Comparison of ENCODE assay signal across 8 cellular contexts in the genomic region with DNA sequence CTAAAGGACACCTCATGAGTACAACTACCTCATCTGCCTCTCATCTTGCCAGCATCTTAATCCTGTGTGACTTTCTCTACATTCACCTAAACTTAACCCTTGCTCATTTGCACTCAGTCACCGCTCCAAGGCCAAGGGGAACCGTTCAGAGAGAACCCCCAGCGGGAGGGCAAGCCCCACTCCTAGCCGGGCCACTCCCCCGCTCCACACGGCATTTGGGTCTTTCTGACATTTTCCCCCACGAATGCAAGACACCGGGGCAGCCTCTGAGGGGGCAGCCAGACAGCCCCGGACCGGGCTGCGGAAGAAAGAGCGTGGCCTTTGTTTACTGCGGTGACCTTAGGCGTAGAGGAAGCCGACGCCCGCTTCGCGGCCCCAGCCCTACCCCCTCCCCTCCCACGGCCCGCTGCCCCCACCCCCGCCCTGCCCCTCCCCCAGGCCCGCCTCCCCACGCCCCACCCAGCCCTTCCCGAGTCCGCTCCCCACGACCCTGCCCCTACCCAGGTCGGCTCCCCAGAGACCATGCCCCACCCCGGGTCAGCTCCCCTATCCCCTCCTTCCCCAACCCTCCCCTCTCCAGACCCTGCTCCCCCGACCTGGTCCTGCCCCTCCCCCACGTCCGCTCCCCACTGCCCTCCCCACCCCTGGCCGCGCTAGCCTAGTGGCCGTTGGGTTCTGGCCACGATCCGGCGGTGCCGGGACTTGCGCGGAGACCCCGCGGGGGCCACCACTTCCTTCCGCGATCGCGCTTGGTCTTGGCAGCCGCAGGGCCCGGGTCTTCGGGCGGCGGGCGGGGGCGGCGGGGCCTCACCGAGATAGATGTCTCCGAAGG. TPM values are rescaled to one million over a fixed set of nuclear protein-coding genes. Genes with fewer than 3 reads are reported as not detected.
DNase-seq lines count a peak whose midpoint lies in the region; ATAC-seq and TF ChIP-seq lines count a peak whose summit lies in the region.

No MANE protein-coding gene starts in this region.

- peak overlapping the region; percentile 89 for H3K4me3 ChIP-seq in osteoblast (ENCODE audit: insufficient read depth, low read length)

- H3K4me1 ChIP-seq in foreskin keratinocyte (peaks cover 7% of the 10 kb centered on the region), osteoblast (ENCODE audit: insufficient read depth, low read length) (peaks cover 22% of the 10 kb centered on the region)

- no peaks in the 10 kb centered on the region for H3K9me3 ChIP-seq in osteoblast (ENCODE audit: low read depth, low read length)

- H4K20me1 ChIP-seq in osteoblast (ENCODE audit: insufficient read depth, low read length), result peaks cover 49% of the 10 kb centered on the region

- ATAC-seq in foreskin keratinocyte (no peak), GM19324 (IDR thresholded peaks at IDR 0.05; ENCODE audit: low FRiP score, unreplicated experiment) (no peak)

- H3K4me2 ChIP-seq in osteoblast (ENCODE audit: insufficient read depth, low read length), result peak overlapping the region; percentile 87

- peaks cover 54% of the 10 kb centered on the region for H3K79me2 ChIP-seq in osteoblast (ENCODE audit: insufficient read depth, low read length)

- H3K27me3 ChIP-seq in foreskin keratinocyte (no peaks in the 10 kb centered on the region), osteoblast (ENCODE audit: insufficient read depth, low read length) (no peaks in the 10 kb centered on the region)

- H3K27ac ChIP-seq in foreskin keratinocyte, result peak overlapping the region; percentile 89
- H3K27ac ChIP-seq in osteoblast (ENCODE audit: low read depth, low read length), result peak overlapping the region; percentile 83

- DNase-seq in NCI-H1417 (lab: John Stamatoyannopoulos, UW) (peak in 2 of 3 experiments; percentile 53 to 63), NCI-H1417 treated with DMSO at 0.1 percent for 48 hours (lab: John Stamatoyannopoulos, UW) (no peak), NAMALWA (ENCODE audit: low spot score) (peak; percentile 55), activated T-helper 1 cell treated with Interleukin-2 at 50 U/mL for 16 hours (ENCODE audit: low read depth) (peak; percentile 17), foreskin keratinocyte (no peak), osteoblast (ENCODE audit: insufficient read length, low spot score, missing footprints) (peak; percentile 91), LoVo (ENCODE audit: low spot score) (no peak)

- H3K36me3 ChIP-seq in osteoblast (ENCODE audit: insufficient read depth, low read length), result peaks cover 30% of the 10 kb centered on the region

- TF ChIP-seq CTCF in foreskin keratinocyte (conservative IDR thresholded peaks at IDR 0.05), result no peak
- no peak for TF ChIP-seq CTCF in osteoblast (IDR thresholded peaks at IDR 0.05; ENCODE audit: extremely low read depth, low read depth, low read length)

- peak overlapping the region; percentile 85 for H2AFZ ChIP-seq in osteoblast (ENCODE audit: low read length)

RNA-seq across cellular contexts. Expression of a gene that starts 0.8 kb away (rescaled TPM):
- 57.7 and 62.8 TPM in 2 replicates for total RNA-seq in foreskin keratinocyte
- 75.6 and 81.9 TPM in 2 replicates for polyA plus RNA-seq in foreskin keratinocyte
- total RNA-seq in osteoblast, result 45.4 and 50.3 TPM in 2 replicates

RNA-seq across cellular contexts. Expression of a gene that starts 43.9 kb away (rescaled TPM):
- total RNA-seq in foreskin keratinocyte (40.9 and 44.3 TPM in 2 replicates), osteoblast (129 and 222 TPM in 2 replicates)
- 47.5 and 54.7 TPM in 2 replicates for polyA plus RNA-seq in foreskin keratinocyte

RNA-seq across cellular contexts. Expression of a gene that starts 44.7 kb away (rescaled TPM):
- total RNA-seq in foreskin keratinocyte (not detected in 2 replicates), osteoblast (not detected in 2 replicates)
- not detected in 2 replicates for polyA plus RNA-seq in foreskin keratinocyte

Comparison
In these comparisons a context has a peak if more than half of its experiments do, and no peak if none do; other contexts are left out.
1. DNase-seq: peak in NCI-H1417 (2 of 3), NAMALWA (single experiment), activated T-helper 1 cell treated with Interleukin-2 at 50 U/mL for 16 hours (single experiment) and osteoblast (single experiment); none in NCI-H1417 treated with DMSO at 0.1 percent for 48 hours (single experiment), foreskin keratinocyte (0 of 2) and LoVo (single experiment).